Comparison of ENCODE assay signal across 10 cellular contexts in the genomic region with DNA sequence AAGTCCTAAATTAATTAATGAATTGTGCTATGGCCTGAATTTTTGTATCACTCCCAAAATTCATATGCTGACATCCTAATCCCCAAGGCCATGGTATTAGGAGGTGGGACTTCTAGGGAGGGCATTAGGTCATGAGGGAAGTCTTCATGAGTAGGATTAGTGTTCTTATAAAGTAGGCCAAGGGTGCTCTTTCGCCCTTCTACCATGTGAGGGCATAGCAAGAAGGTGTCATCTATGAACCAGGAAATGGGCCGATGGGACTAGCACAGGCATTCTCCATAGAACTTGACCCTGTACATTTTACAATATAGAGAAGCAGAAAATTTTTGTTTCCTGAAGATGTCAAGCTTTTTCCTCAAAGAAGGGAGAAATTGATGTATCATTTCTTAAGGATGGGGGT. TPM values are rescaled to one million over a fixed set of nuclear protein-coding genes. Genes with fewer than 3 reads are reported as not detected.
DNase-seq lines count a peak whose midpoint lies in the region; ATAC-seq and TF ChIP-seq lines count a peak whose summit lies in the region.
"Had no signal": no experiment of that assay in that cellular context is flagged by ENCODE, and none has a peak within 500 bp of the region (broad histone marks: within the 10 kb centered on the region; RNA-seq: fewer than 3 reads in every experiment).

No MANE protein-coding gene starts in this region.

- no peaks in the 10 kb centered on the region for H3K36me3 ChIP-seq in MG63
- H3K36me3 ChIP-seq: neutrophil had no signal

- no peaks in the 10 kb centered on the region; the same call in 1 of the 2 replicates for H3K27me3 ChIP-seq in MG63
- H3K27me3 ChIP-seq: neutrophil had no signal

- peak; percentile 42 for DNase-seq in GM12865 (ENCODE audit: low read depth)
- DNase-seq in NCI-H226, result peak; percentile 58
- no peak for DNase-seq in epithelial cell of proximal tubule (ENCODE audit: low read depth)
- no peak for DNase-seq in GDM1 (lab: John Stamatoyannopoulos, UW)
- DNase-seq in NCI-H1694 treated with DMSO at 0.1 percent for 48 hours (lab: John Stamatoyannopoulos, UW), result no peak
- DNase-seq in MG63, result no peak
- DNase-seq: activated effector memory CD4-positive, alpha-beta T cell treated with Interleukin-2 at 50 U/mL for 16 hours had no signal

- no peaks in the 10 kb centered on the region for H3K9me3 ChIP-seq in MG63
- H3K9me3 ChIP-seq: neutrophil had no signal

- ATAC-seq in HG02678 (IDR thresholded peaks at IDR 0.05; ENCODE audit: unreplicated experiment) (peak; percentile 67), HG03571 (IDR thresholded peaks at IDR 0.05; ENCODE audit: unreplicated experiment) (no peak)

- TF ChIP-seq CTCF in GM12865 (IDR thresholded peaks at IDR 0.05; ENCODE audit: insufficient read depth, low read depth, low read length, missing control alignments) (peak; percentile 22), epithelial cell of proximal tubule (conservative IDR thresholded peaks at IDR 0.05; ENCODE audit: low read depth, low read length) (peak; percentile 44)

- H3K4me3 ChIP-seq in GM12865 (ENCODE audit: low read depth, low read length) (no peak overlapping the region), epithelial cell of proximal tubule (ENCODE audit: low read depth, low read length) (no peak overlapping the region), MG63 (no peak overlapping the region)

RNA-seq across cellular contexts. Expression of gene SYT10, which starts 12.5 kb away (rescaled TPM):
- total RNA-seq in epithelial cell of proximal tubule, result not detected in 2 replicates
- total RNA-seq in MG63 (2014; rRNA removed; shearing (Covaris generic); ENCODE audit: low replicate concordance), result not detected in 2 replicates

Comparison
In these comparisons a context has a peak if more than half of its experiments do, and no peak if none do; other contexts are left out.
1. DNase-seq: peak in GM12865 (single experiment) and NCI-H226 (single experiment); none in epithelial cell of proximal tubule (single experiment), GDM1 (single experiment), NCI-H1694 treated with DMSO at 0.1 percent for 48 hours (single experiment) and MG63 (single experiment).